8 cellular contexts compared by ENCODE assay signal in the genomic region with DNA sequence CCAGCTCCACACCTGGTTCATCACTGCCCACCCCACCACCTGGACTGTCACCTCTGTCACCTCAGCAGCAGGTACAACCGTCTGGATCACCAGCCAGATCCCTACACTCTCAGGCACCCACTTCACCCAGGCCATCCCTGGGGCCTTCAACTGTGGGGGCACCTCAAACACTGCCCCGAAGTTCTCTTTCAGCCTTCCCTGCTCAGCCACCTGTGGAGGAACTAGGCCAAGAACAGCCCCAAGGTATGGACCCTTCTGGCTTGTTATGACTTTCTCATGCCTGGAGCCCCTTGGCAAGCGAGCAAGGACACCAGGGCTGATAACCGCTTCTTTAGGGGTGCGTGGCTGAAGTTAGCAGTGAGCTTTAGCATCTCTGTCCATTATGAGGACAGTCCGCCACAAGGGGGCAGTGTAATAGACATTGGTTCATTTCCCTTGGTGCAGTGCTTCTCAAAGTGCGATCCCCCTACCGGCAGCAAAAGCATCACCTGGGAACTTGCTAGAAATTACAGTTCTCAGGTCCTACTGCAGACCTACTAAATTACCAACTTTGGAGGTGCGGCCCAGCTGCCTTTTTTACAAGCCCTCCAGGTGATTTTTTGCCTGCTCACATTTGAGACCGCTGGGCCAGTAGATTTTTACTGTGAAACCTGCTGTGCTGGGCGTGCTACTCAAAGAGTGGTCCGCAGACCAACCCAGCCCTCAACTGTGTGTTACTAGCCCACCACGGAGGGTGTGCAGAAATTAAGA. TPM values are rescaled to one million over a fixed set of nuclear protein-coding genes. Genes with fewer than 3 reads are reported as not detected.
DNase-seq lines count a peak whose midpoint lies in the region; ATAC-seq and TF ChIP-seq lines count a peak whose summit lies in the region.

No MANE protein-coding gene starts in this region.

- H3K4me2 ChIP-seq in trophoblast cell (ENCODE audit: low read length) = no peak overlapping the region

- no peaks in the 10 kb centered on the region for H3K79me1 ChIP-seq in trophoblast cell (ENCODE audit: low read length)

- H3K9me3 ChIP-seq in trophoblast cell (ENCODE audit: insufficient read depth, low read depth, low read length) (no peaks in the 10 kb centered on the region), upper lobe of left lung (no peaks in the 10 kb centered on the region)

- H3K4me1 ChIP-seq in trophoblast cell (ENCODE audit: control insufficient read depth in 1 of 2, insufficient read depth in 2 of 2, low read length in 2 of 2) (no peaks in the 10 kb centered on the region), upper lobe of left lung (peaks cover 8 to 15% (median 11%) of the 10 kb centered on the region in 4 donors)

- no peak overlapping the region for H2BK12ac ChIP-seq in trophoblast cell (ENCODE audit: low read length)

- ATAC-seq in GM21723 (IDR thresholded peaks at IDR 0.05; ENCODE audit: unreplicated experiment) = peak; percentile 82
- ATAC-seq in upper lobe of left lung (ENCODE audit: low FRiP score in 2 of 2) = peak; percentile 93 to 94

- no peak overlapping the region for H4K91ac ChIP-seq in trophoblast cell (ENCODE audit: low read depth, low read length)

- H4K12ac ChIP-seq in trophoblast cell (ENCODE audit: low read depth, low read length) = no peak overlapping the region

- H4K8ac ChIP-seq in trophoblast cell (ENCODE audit: low read depth, low read length) = no peak overlapping the region

- no peak overlapping the region for H2BK120ac ChIP-seq in trophoblast cell (ENCODE audit: insufficient read depth, low read length, poor library complexity)

- H3K9ac ChIP-seq in trophoblast cell (ENCODE audit: low read length) = no peak overlapping the region

- H3K27me3 ChIP-seq in trophoblast cell (ENCODE audit: insufficient read depth, low read length) = no peaks in the 10 kb centered on the region
- H3K27me3 ChIP-seq in upper lobe of left lung = no peaks in the 10 kb centered on the region

- no CpG with 5 or more reads among the region's 13 CpGs for WGBS in trophoblast cell (ENCODE audit: extremely low coverage, insufficient coverage, insufficient read length)
- 35 to 39% methylated on average over 11 to 12 of the region's 13 CpGs for WGBS in upper lobe of left lung, 2 donors

- no peak for TF ChIP-seq POLR2A in upper lobe of left lung (IDR thresholded peaks at IDR 0.05)

- no peak overlapping the region for H3K23ac ChIP-seq in trophoblast cell (ENCODE audit: low read length)

- H3K79me2 ChIP-seq in trophoblast cell (ENCODE audit: control insufficient read depth, insufficient read depth, low read length, poor library complexity) = no peaks in the 10 kb centered on the region

- peak; percentile 85 to 90 (median 88) for TF ChIP-seq CTCF in upper lobe of left lung (IDR thresholded peaks at IDR 0.05)

- H3K18ac ChIP-seq in trophoblast cell (ENCODE audit: low read length) = no peak overlapping the region

- TF ChIP-seq EP300 in upper lobe of left lung (IDR thresholded peaks at IDR 0.05) = no peak

- DNase-seq in COR-L47 (lab: John Stamatoyannopoulos, UW) (peak; percentile 89), NCI-H1092 treated with DMSO at 0.1 percent for 48 hours (lab: John Stamatoyannopoulos, UW) (peak; percentile 70), SK-N-DZ (ENCODE audit: low spot score) (peak; percentile 90), glomerular endothelial cell (ENCODE audit: extremely low read depth, low read depth, low spot score) (peak; percentile 81), trophoblast cell (peak; percentile 91 to 99), upper lobe of left lung (peak in 1 of 2 donors; percentile 88)
- DNase-seq in activated naive CD4-positive, alpha-beta T cell (lab: John Stamatoyannopoulos, UW) = peak; percentile 68 to 87 (median 84)

- H2BK5ac ChIP-seq in trophoblast cell (ENCODE audit: low read depth, low read length, poor library complexity) = no peak overlapping the region

- H3K27ac ChIP-seq in trophoblast cell (ENCODE audit: low read depth, low read length) (no peak overlapping the region), upper lobe of left lung (no peak overlapping the region)

- no peak overlapping the region for H2AFZ ChIP-seq in trophoblast cell (ENCODE audit: insufficient read depth, low read length, poor library complexity)

- H3K36me3 ChIP-seq in trophoblast cell (ENCODE audit: control insufficient read depth in 1 of 2, insufficient read depth in 2 of 2, low read length in 2 of 2) = no peaks in the 10 kb centered on the region
- H3K36me3 ChIP-seq in upper lobe of left lung = no peaks in the 10 kb centered on the region

- H3K14ac ChIP-seq in trophoblast cell (ENCODE audit: low read length) = no peak overlapping the region

- no peak overlapping the region for H3K4ac ChIP-seq in trophoblast cell (ENCODE audit: low read depth, low read length)

- H3K4me3 ChIP-seq in trophoblast cell (ENCODE audit: low read depth, low read length) (no peak overlapping the region), upper lobe of left lung (no peak overlapping the region)

- H2AK5ac ChIP-seq in trophoblast cell (ENCODE audit: low read length) = no peak overlapping the region

RNA-seq across cellular contexts. Expression of a gene that starts 32.5 kb away (rescaled TPM):
- not detected in 2 replicates for polyA plus RNA-seq in SK-N-DZ (2014; cell fraction: cytosol; rRNA removed)
- not detected in 2 replicates for polyA plus RNA-seq in SK-N-DZ (2014; cell fraction: nucleus; rRNA removed)
- not detected in 2 replicates for total RNA-seq in glomerular endothelial cell
- 0.08 and 0.10 TPM in 2 replicates for polyA plus RNA-seq in trophoblast cell (2013)
- under 1 TPM in 3 of 6 donors, not detected in 3; 0.14 to 0.61 (median 0.30) TPM for total RNA-seq in upper lobe of left lung

RNA-seq across cellular contexts. Expression of a gene that starts 34.3 kb away (rescaled TPM):
- 0.84 and 0.87 TPM in 2 replicates for polyA plus RNA-seq in SK-N-DZ (2014; cell fraction: cytosol; rRNA removed)
- 0.09 and 0.62 TPM in 2 replicates for polyA plus RNA-seq in SK-N-DZ (2014; cell fraction: nucleus; rRNA removed)
- total RNA-seq in glomerular endothelial cell (not detected in 2 replicates), upper lobe of left lung (under 1 TPM in 1 of 6 donors, not detected in 5; 0.10 TPM)
- polyA plus RNA-seq in trophoblast cell (2013) = not detected in 2 replicates
